ENCODE assay signal across 8 cellular contexts in genomic region chr7:30478349-30479228, GRCh38. TPM values are rescaled to one million over a fixed set of nuclear protein-coding genes. Genes with fewer than 3 reads are reported as not detected.
A peak's percentile ranks its signal among the peaks of the same experiment; 100 is the strongest.
DNase-seq lines count a peak whose midpoint lies in the region; ATAC-seq and TF ChIP-seq lines count a peak whose summit lies in the region.

A gene with protein sequence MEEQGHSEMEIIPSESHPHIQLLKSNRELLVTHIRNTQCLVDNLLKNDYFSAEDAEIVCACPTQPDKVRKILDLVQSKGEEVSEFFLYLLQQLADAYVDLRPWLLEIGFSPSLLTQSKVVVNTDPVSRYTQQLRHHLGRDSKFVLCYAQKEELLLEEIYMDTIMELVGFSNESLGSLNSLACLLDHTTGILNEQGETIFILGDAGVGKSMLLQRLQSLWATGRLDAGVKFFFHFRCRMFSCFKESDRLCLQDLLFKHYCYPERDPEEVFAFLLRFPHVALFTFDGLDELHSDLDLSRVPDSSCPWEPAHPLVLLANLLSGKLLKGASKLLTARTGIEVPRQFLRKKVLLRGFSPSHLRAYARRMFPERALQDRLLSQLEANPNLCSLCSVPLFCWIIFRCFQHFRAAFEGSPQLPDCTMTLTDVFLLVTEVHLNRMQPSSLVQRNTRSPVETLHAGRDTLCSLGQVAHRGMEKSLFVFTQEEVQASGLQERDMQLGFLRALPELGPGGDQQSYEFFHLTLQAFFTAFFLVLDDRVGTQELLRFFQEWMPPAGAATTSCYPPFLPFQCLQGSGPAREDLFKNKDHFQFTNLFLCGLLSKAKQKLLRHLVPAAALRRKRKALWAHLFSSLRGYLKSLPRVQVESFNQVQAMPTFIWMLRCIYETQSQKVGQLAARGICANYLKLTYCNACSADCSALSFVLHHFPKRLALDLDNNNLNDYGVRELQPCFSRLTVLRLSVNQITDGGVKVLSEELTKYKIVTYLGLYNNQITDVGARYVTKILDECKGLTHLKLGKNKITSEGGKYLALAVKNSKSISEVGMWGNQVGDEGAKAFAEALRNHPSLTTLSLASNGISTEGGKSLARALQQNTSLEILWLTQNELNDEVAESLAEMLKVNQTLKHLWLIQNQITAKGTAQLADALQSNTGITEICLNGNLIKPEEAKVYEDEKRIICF (minus strand): TSS chr7:30478784. CDS start chr7:30456921, 21,863 bp downstream.

- peak within 1 kb of the TSS; percentile 85 for H3K27ac ChIP-seq in HL-60 (replicated peaks)
- no peak within 1 kb of the TSS for H3K27ac ChIP-seq in OCI-LY7 (ENCODE audit: low read depth, low read length, poor library complexity, severe bottlenecking)

- H3K9me3 ChIP-seq in OCI-LY7 (ENCODE audit: low read length), result no peaks in the 10 kb centered on the region
- H3K9me3 ChIP-seq in mucosa of stomach (ENCODE audit: control insufficient read depth, low read length), result no peaks in the 10 kb centered on the region

- no peaks in the 10 kb centered on the region for H3K27me3 ChIP-seq in HL-60 (ENCODE audit: insufficient read depth, poor library complexity, severe bottlenecking)
- H3K27me3 ChIP-seq in mucosa of stomach (ENCODE audit: control insufficient read depth, insufficient read depth, low read length), result no peaks in the 10 kb centered on the region

- BruUV-seq in OCI-LY7 (replicated peaks; lab: Mats Ljungman, UMichigan), result no TSS peak

- H3K9me2 ChIP-seq in OCI-LY7 (ENCODE audit: insufficient read depth, low read length), result no peaks in the 10 kb centered on the region

- peak; percentile 72 for TF ChIP-seq POLR2A in erythroblast (IDR thresholded peaks at IDR 0.05; ENCODE audit: low read length)

- peak within 1 kb of the TSS; percentile 70 for H3K4me3 ChIP-seq in HL-60 (replicated peaks; ENCODE audit: insufficient read depth, low read length)
- H3K4me3 ChIP-seq in OCI-LY7 (ENCODE audit: low read depth, low read length, poor library complexity, severe bottlenecking), result peak within 1 kb of the TSS; percentile 69
- peak within 1 kb of the TSS; percentile 88 for H3K4me3 ChIP-seq in mucosa of stomach (ENCODE audit: low read length)

- H4K20me1 ChIP-seq in OCI-LY7 (ENCODE audit: insufficient read depth, low read length), result no peaks in the 10 kb centered on the region

- POLR2A ChIA-PET in OCI-LY7 (lab: Charles Lee), result interaction anchor here (0.8 to 1.7 kb wide), 9 partner anchors 9 to 332 kb away, joined by 3 to 8 read pairs (median 4); partner anchors contain the start of gene GGCT

- no peak for TF ChIP-seq CTCF in HL-60 (IDR thresholded peaks at IDR 0.05; ENCODE audit: insufficient read depth, low read length)
- no peak for TF ChIP-seq CTCF in OCI-LY7 (conservative IDR thresholded peaks at IDR 0.05; ENCODE audit: low read length)

- H3K36me3 ChIP-seq in OCI-LY7 (ENCODE audit: insufficient read depth, low read length) (no peaks in the 10 kb centered on the region), mucosa of stomach (ENCODE audit: control insufficient read depth, insufficient read depth, low read length) (no peaks in the 10 kb centered on the region)

- H3K79me2 ChIP-seq in OCI-LY7 (ENCODE audit: insufficient read depth, low read depth, low read length), result no peaks in the 10 kb centered on the region

- peak within 1 kb of the TSS; percentile 70 for H3K9ac ChIP-seq in mucosa of stomach (ENCODE audit: low read length)

- CTCF ChIA-PET in OCI-LY7 (lab: Charles Lee; ENCODE audit: unreplicated experiment), result interaction anchor here (0.6 to 0.8 kb wide), 2 partner anchors 9 to 12 kb away, joined by 3 to 5 read pairs; no protein-coding TSS in a partner anchor

- peak within 1 kb of the TSS; percentile 78 for H3K4me2 ChIP-seq in OCI-LY7 (ENCODE audit: low read length)

- DNase-seq in COLO668 (lab: John Stamatoyannopoulos, UW; ENCODE audit: unreplicated experiment) (peak; percentile 94), HL-60 (ENCODE audit: low read depth in 1 of 2, low spot score in 1 of 2) (peak; percentile 45 to 77), OCI-LY7 (ENCODE audit: low spot score) (peak; percentile 67), erythroblast (lab: John Stamatoyannopoulos, UW) (peak; percentile 84)
- DNase-seq in activated T-cell treated with anti-CD3 and anti-CD28 coated beads, Interleukin-2, amount 50 U/mL, for 1 hour, result peak; percentile 73
- peak; percentile 77 for DNase-seq in stimulated activated CD8-positive, alpha-beta memory T cell treated with anti-CD3 and anti-CD28 coated beads, Interleukin-4, amount 100 ng/mL, for 48 hours

- intact Hi-C loops in OCI-LY7 (cut with micrococcal nuclease; ENCODE audit: unreplicated experiment), result loop anchor here (2.0 kb wide), 2 partner anchors 26 to 450 kb away; partner anchors contain the start of genes GGCT and PLEKHA8

- H3K4me1 ChIP-seq in OCI-LY7 (ENCODE audit: insufficient read depth, low read length, poor library complexity, severe bottlenecking) (peaks cover 58% of the 10 kb centered on the region), mucosa of stomach (ENCODE audit: control insufficient read depth, insufficient read depth, low read length) (peaks cover 31% of the 10 kb centered on the region)

- peak; percentile 93 for ATAC-seq in GM19455 (IDR thresholded peaks at IDR 0.05; ENCODE audit: unreplicated experiment)

- H2AFZ ChIP-seq in OCI-LY7 (ENCODE audit: low read length), result peak within 1 kb of the TSS; percentile 88

RNA-seq across cellular contexts. Expression of the gene that starts here (rescaled TPM):
- 8.4 and 9.5 TPM in 2 replicates for total RNA-seq in OCI-LY7 (2014; rRNA removed; shearing (Covaris generic))
- total RNA-seq in OCI-LY7 (2022), result 10.3 and 11.9 TPM in 2 replicates
